ENCODE assay signal across 29 cellular contexts in the genomic region with DNA sequence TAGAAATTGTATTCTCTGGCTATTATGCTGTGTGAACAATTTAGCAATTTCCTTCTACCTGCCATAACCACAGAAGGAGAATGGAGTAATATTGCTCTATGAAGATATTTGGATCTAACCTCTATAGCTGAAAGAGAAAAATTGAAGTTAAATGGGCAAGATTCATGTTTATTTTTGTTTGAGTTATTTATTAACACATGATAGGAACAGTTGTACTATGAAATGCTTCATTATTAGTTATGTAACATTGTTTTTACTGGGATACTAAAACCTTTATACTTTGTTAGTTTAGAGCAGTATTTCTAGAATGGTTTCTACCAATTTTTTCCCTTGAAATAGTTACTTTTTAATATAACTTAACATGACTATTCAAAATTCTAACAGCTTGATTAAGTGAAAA.
"Had no signal": no experiment of that assay in that cellular context is flagged by ENCODE, and none has a peak within 500 bp of the region (broad histone marks: within the 10 kb centered on the region; RNA-seq: fewer than 3 reads in every experiment).

No MANE protein-coding gene starts in this region.

- DNase-seq: naive thymus-derived CD8-positive, alpha-beta T cell; nephron progenitor cell; nucleus accumbens; posterior cingulate gyrus; psoas muscle; right cardiac atrium; spleen; stimulated activated CD4-positive, alpha-beta T cell treated with anti-CD3 and anti-CD28 coated beads, Interleukin-12 subunit alpha, Interleukin-12 subunit beta, amount 100 ng/mL, for 4 hours; stimulated activated CD4-positive, alpha-beta T cell treated with anti-CD3 and anti-CD28 coated beads, Interleukin-1b, Interleukin-23, amount 100 ng/mL, for 48 hours; stimulated activated CD4-positive, alpha-beta T cell treated with anti-CD3 and anti-CD28 coated beads, Interleukin-4, amount 100 ng/mL, for 1 hour; stimulated activated CD4-positive, alpha-beta T cell treated with anti-CD3 and anti-CD28 coated beads, Interleukin-4, amount 100 ng/mL, for 4 hours; stimulated activated CD8-positive, alpha-beta memory T cell treated with anti-CD3 and anti-CD28 coated beads, Interleukin-4, amount 100 ng/mL, for 48 hours; stimulated activated naive CD4-positive, alpha-beta T cell; stimulated activated naive CD8-positive, alpha-beta T cell treated with anti-CD3 and anti-CD28 coated beads, Interleukin-15, amount 100 ng/mL, for 72 hours; stimulated activated naive CD8-positive, alpha-beta T cell treated with anti-CD3 and anti-CD28 coated beads, Interleukin-15, Interleukin-2, amounts not matched to agents 100 U/mL and 50 U/mL, for 24 hours; substantia nigra; testis; tibial artery; transverse colon had no signal

- H3K9ac ChIP-seq: parathyroid adenoma had no signal

- FAIRE-seq: urothelium cell line had no signal

- H3K27ac ChIP-seq: neutrophil, parathyroid adenoma, psoas muscle, skin epidermis, spleen, suprapubic skin, testis, tibial artery, transverse colon, vagina had no signal

- H3K9me3 ChIP-seq: neutrophil, psoas muscle, spleen, suprapubic skin, testis, tibial artery, transverse colon, vagina had no signal

- H3K4me3 ChIP-seq: psoas muscle, skin epidermis, smooth muscle cell, spleen, suprapubic skin, testis, tibial artery, transverse colon, vagina had no signal

- H3K79me2 ChIP-seq: parathyroid adenoma had no signal

- H2AFZ ChIP-seq: parathyroid adenoma had no signal

- H3K4me2 ChIP-seq: smooth muscle cell had no signal

- ATAC-seq: naive thymus-derived CD8-positive, alpha-beta T cell; natural killer cell treated with Interleukin-12 subunit alpha and Interleukin-12 subunit beta and Interleukin-15 and Interleukin-18, amount 100 ng/mL, for 72 hours; psoas muscle; right cardiac atrium; sciatic nerve; stimulated activated memory B cell treated with anti-CD40 and anti-IgM and Interleukin-4, amounts not matched to agents 10 μg/mL and 1 μg/mL and 100 μg/mL, for 72 hours; stimulated activated naive CD8-positive, alpha-beta T cell treated with anti-CD3 and anti-CD28 coated beads, Interleukin-15, amount 100 ng/mL, for 72 hours; stimulated activated naive CD8-positive, alpha-beta T cell treated with anti-CD3 and anti-CD28 coated beads, Interleukin-15, Interleukin-2, amounts not matched to agents 100 U/mL and 50 U/mL, for 24 hours had no signal

- H3K36me3 ChIP-seq: neutrophil, spleen, suprapubic skin, tibial artery, transverse colon, vagina had no signal

- H3K4me1 ChIP-seq: parathyroid adenoma, psoas muscle, spleen, suprapubic skin, testis, tibial artery, transverse colon, vagina had no signal

- H3K27me3 ChIP-seq: neutrophil, suprapubic skin, testis, tibial artery, transverse colon, vagina had no signal
